Comparison of ENCODE assay signal across 8 cellular contexts in the genomic region with DNA sequence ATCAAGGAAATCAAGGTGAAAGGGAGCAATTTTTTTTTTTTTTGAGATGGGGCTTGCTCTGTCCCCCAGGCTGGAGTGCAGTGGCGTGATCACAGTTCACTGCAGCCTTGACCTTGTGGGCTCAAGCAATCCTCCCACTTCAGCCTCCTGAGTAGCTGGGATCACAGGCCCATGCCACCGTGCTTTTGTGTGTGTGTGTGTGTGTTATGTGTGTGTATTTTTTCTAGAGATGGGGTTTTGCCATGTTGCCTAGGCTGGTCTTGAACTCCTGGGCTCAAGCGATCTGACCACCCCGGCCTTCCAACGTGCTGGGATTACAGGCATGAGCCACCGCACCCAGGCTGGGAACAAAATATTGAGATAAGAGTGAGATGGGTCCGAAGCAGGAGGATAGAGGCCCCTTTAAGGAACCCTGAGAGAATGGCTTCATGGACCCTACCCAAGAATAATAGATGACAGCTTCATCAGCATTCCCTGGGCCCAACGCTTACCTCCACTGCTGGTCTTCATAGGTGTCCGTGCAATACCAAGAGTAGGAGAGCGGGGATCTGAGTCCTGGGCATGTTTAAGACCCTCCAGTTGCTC. TPM values are rescaled to one million over a fixed set of nuclear protein-coding genes. Genes with fewer than 3 reads are reported as not detected.
DNase-seq lines count a peak whose midpoint lies in the region; ATAC-seq lines count a peak whose summit lies in the region.
"Had no signal": no experiment of that assay in that cellular context is flagged by ENCODE, and none has a peak within 500 bp of the region (broad histone marks: within the 10 kb centered on the region; RNA-seq: fewer than 3 reads in every experiment).

No MANE protein-coding gene starts in this region.

- no peak overlapping the region for H2BK120ac ChIP-seq in neuronal stem cell (ENCODE audit: low read depth, low read length)

- H2AK5ac ChIP-seq in neuronal stem cell (ENCODE audit: low read depth, low read length): no peak overlapping the region

- ATAC-seq in activated naive CD8-positive, alpha-beta T cell treated with anti-CD3 and anti-CD28 coated beads, Interleukin-2, amount 10 ng/mL, durations not matched to agents 7 days and 5 days (ENCODE audit: low read depth): no peak
- ATAC-seq in left colon: no peak
- ATAC-seq: pancreas had no signal

- H3K4me3 Mint-ChIP-seq in activated naive CD8-positive, alpha-beta T cell treated with anti-CD3 and anti-CD28 coated beads, Interleukin-2, amount 10 ng/mL, durations not matched to agents 7 days and 5 days: peak overlapping the region; percentile 96

- H3K14ac ChIP-seq in neuronal stem cell (ENCODE audit: low read length): no peak overlapping the region

- peak overlapping the region; percentile 83 for H3K4me3 ChIP-seq in HUES6 (ENCODE audit: low read depth, low read length)
- peak overlapping the region; percentile 77 to 86 for H3K4me3 ChIP-seq in neuronal stem cell (ENCODE audit: low read length in 2 of 2)
- H3K4me3 ChIP-seq: thyroid gland had no signal

- no peak overlapping the region for H3K27ac ChIP-seq in HUES6 (ENCODE audit: low read depth, low read length)
- no peak overlapping the region for H3K27ac ChIP-seq in neuronal stem cell (replicated peaks; ENCODE audit: low read length)
- H3K27ac ChIP-seq: pancreas, thyroid gland had no signal

- peaks cover 34% of the 10 kb centered on the region for H3K36me3 Mint-ChIP-seq in activated naive CD8-positive, alpha-beta T cell treated with anti-CD3 and anti-CD28 coated beads, Interleukin-2, amount 10 ng/mL, durations not matched to agents 7 days and 5 days

- no peak overlapping the region for H4K91ac ChIP-seq in neuronal stem cell (ENCODE audit: low read depth, low read length, poor library complexity)

- no peak for DNase-seq in activated naive CD8-positive, alpha-beta T cell treated with anti-CD3 and anti-CD28 coated beads, Interleukin-2, amount 10 ng/mL, durations not matched to agents 7 days and 5 days
- DNase-seq in neuronal stem cell (ENCODE audit: low spot score) (no peak), left colon (no peak), iPS-NIHi7 (ENCODE audit: extremely low spot score) (no peak)
- DNase-seq: SHP77 treated with DMSO at 0.1 percent for 48 hours, thyroid gland had no signal

- H3K4me2 ChIP-seq in neuronal stem cell (ENCODE audit: insufficient read depth, low read length, poor library complexity, severe bottlenecking): peak overlapping the region; percentile 76

- no peaks in the 10 kb centered on the region for H3K9me3 Mint-ChIP-seq in activated naive CD8-positive, alpha-beta T cell treated with anti-CD3 and anti-CD28 coated beads, Interleukin-2, amount 10 ng/mL, durations not matched to agents 7 days and 5 days

- peaks cover 12% of the 10 kb centered on the region for H3K4me1 ChIP-seq in HUES6 (ENCODE audit: control insufficient read depth, insufficient read depth, low read length)
- H3K4me1 ChIP-seq in neuronal stem cell (ENCODE audit: control insufficient read depth in 2 of 2, insufficient read depth in 1 of 2, low read depth in 1 of 2, low read length in 2 of 2): peaks cover 10 to 17% of the 10 kb centered on the region in 2 donors

- peaks cover 8% of the 10 kb centered on the region for H3K79me1 ChIP-seq in neuronal stem cell (ENCODE audit: low read depth, low read length)

- H2BK12ac ChIP-seq in neuronal stem cell (ENCODE audit: low read length): no peak overlapping the region

- no CpG with 5 or more reads among the region's 10 CpGs for WGBS in neuronal stem cell (ENCODE audit: extremely low coverage in 2 of 2, insufficient read length in 2 of 2, insufficient replicate concordance in 1 of 2), 2 donors

- no peak overlapping the region for H2AFZ ChIP-seq in neuronal stem cell (ENCODE audit: low read length)

- no peak overlapping the region for H3K18ac ChIP-seq in neuronal stem cell (ENCODE audit: low read length)

- H3K36me3 ChIP-seq in HUES6 (ENCODE audit: control insufficient read depth, insufficient read depth, low read length): peaks cover 51% of the 10 kb centered on the region
- peaks cover 40 to 75% of the 10 kb centered on the region in 2 donors for H3K36me3 ChIP-seq in neuronal stem cell (replicated peaks in 1 of 2; ENCODE audit: control insufficient read depth in 2 of 2, insufficient read depth in 2 of 2, low read length in 2 of 2)
- H3K36me3 ChIP-seq: pancreas, thyroid gland had no signal

- no peak overlapping the region for H2BK15ac ChIP-seq in neuronal stem cell (ENCODE audit: low read length)

- intact Hi-C loops in left colon (cut with DNase I, micrococcal nuclease): no loop called here

- H3K4ac ChIP-seq in neuronal stem cell (ENCODE audit: low read length): no peak overlapping the region

- peak overlapping the region; percentile 84 for H3K27ac Mint-ChIP-seq in activated naive CD8-positive, alpha-beta T cell treated with anti-CD3 and anti-CD28 coated beads, Interleukin-2, amount 10 ng/mL, durations not matched to agents 7 days and 5 days

- H3K27me3 Mint-ChIP-seq in activated naive CD8-positive, alpha-beta T cell treated with anti-CD3 and anti-CD28 coated beads, Interleukin-2, amount 10 ng/mL, durations not matched to agents 7 days and 5 days: no peaks in the 10 kb centered on the region

- no peaks in the 10 kb centered on the region for H3K27me3 ChIP-seq in HUES6 (ENCODE audit: control insufficient read depth, insufficient read depth, low read length)
- H3K27me3 ChIP-seq in neuronal stem cell (ENCODE audit: control insufficient read depth in 3 of 3, insufficient read depth in 3 of 3, low read depth in 1 of 3, low read length in 3 of 3): no peaks in the 10 kb centered on the region
- H3K27me3 ChIP-seq: pancreas, thyroid gland had no signal

- H3K9me3 ChIP-seq in HUES6 (ENCODE audit: control insufficient read depth, insufficient read depth, low read depth, low read length) (no peaks in the 10 kb centered on the region), neuronal stem cell (replicated peaks in 1 of 2; ENCODE audit: control insufficient read depth in 2 of 2, insufficient read depth in 1 of 2, low read depth in 1 of 2, low read length in 2 of 2) (no peaks in the 10 kb centered on the region)
- H3K9me3 ChIP-seq: pancreas, thyroid gland had no signal

- H4K8ac ChIP-seq in neuronal stem cell (ENCODE audit: low read depth, low read length): no peak overlapping the region

- H3K23ac ChIP-seq in neuronal stem cell (ENCODE audit: low read depth, low read length, poor library complexity): no peak overlapping the region

- H3K4me1 Mint-ChIP-seq in activated naive CD8-positive, alpha-beta T cell treated with anti-CD3 and anti-CD28 coated beads, Interleukin-2, amount 10 ng/mL, durations not matched to agents 7 days and 5 days: peaks cover 37% of the 10 kb centered on the region

- H2BK5ac ChIP-seq in neuronal stem cell (ENCODE audit: low read length): no peak overlapping the region

- H3K9ac ChIP-seq in HUES6 (ENCODE audit: low read length) (peak overlapping the region; percentile 76), neuronal stem cell (ENCODE audit: low read depth, low read length, poor library complexity) (no peak overlapping the region)

- POLR2A ChIA-PET in activated naive CD8-positive, alpha-beta T cell treated with anti-CD3 and anti-CD28 coated beads, Interleukin-2, amount 10 ng/mL, durations not matched to agents 7 days and 5 days (lab: Charles Lee): interaction anchor here (0.5 to 7.2 kb wide), 4 partner anchors 9 to 123 kb away, joined by 3 to 106 read pairs (median 13); a partner anchor contains a TSS

RNA-seq across cellular contexts. Expression of a gene that starts 1.0 kb away (rescaled TPM):
- 10 to 100 TPM; 76.7 to 85.2 TPM for total RNA-seq in activated naive CD8-positive, alpha-beta T cell treated with anti-CD3 and anti-CD28 coated beads, Interleukin-2, amount 10 ng/mL, durations not matched to agents 7 days and 5 days
- 81.3 TPM for polyA plus RNA-seq in neuronal stem cell (2013, experiment 1 of 2)
- polyA plus RNA-seq in neuronal stem cell (2013, experiment 2 of 2): 79.5 TPM
- 10 to 100 TPM in 1 of 2 donors, 1 to 10 TPM in 1; 4.4 to 10.5 TPM for total RNA-seq in left colon

RNA-seq across cellular contexts. Expression of a gene that starts 1.9 kb away (rescaled TPM):
- 10 to 100 TPM; 84.8 to 95.4 TPM for total RNA-seq in activated naive CD8-positive, alpha-beta T cell treated with anti-CD3 and anti-CD28 coated beads, Interleukin-2, amount 10 ng/mL, durations not matched to agents 7 days and 5 days
- 80.9 TPM for polyA plus RNA-seq in neuronal stem cell (2013, experiment 1 of 2)
- 82.6 TPM for polyA plus RNA-seq in neuronal stem cell (2013, experiment 2 of 2)
- total RNA-seq in left colon: 10 to 100 TPM; 68.5 to 81.4 TPM

RNA-seq across cellular contexts. Expression of a gene that starts 9.3 kb away (rescaled TPM):
- total RNA-seq in activated naive CD8-positive, alpha-beta T cell treated with anti-CD3 and anti-CD28 coated beads, Interleukin-2, amount 10 ng/mL, durations not matched to agents 7 days and 5 days: 1 to 10 TPM; 2.6 to 3.1 TPM
- 8.6 TPM for polyA plus RNA-seq in neuronal stem cell (2013, experiment 1 of 2)
- 8.2 TPM for polyA plus RNA-seq in neuronal stem cell (2013, experiment 2 of 2)
- total RNA-seq in left colon: 1 to 10 TPM; 1.1 to 1.5 TPM

RNA-seq across cellular contexts. Expression of a gene that starts 17.3 kb away (rescaled TPM):
- 1,000 to 10,000 TPM; 1,129 to 1,200 TPM for total RNA-seq in activated naive CD8-positive, alpha-beta T cell treated with anti-CD3 and anti-CD28 coated beads, Interleukin-2, amount 10 ng/mL, durations not matched to agents 7 days and 5 days
- 638 TPM for polyA plus RNA-seq in neuronal stem cell (2013, experiment 1 of 2)
- polyA plus RNA-seq in neuronal stem cell (2013, experiment 2 of 2): 612 TPM
- 100 to 1,000 TPM; 702 to 720 TPM for total RNA-seq in left colon

RNA-seq across cellular contexts. Expression of a gene that starts 21.9 kb away (rescaled TPM):
- total RNA-seq in activated naive CD8-positive, alpha-beta T cell treated with anti-CD3 and anti-CD28 coated beads, Interleukin-2, amount 10 ng/mL, durations not matched to agents 7 days and 5 days: 1 to 10 TPM; 6.3 to 7.0 TPM
- polyA plus RNA-seq in neuronal stem cell (2013, experiment 1 of 2): 22.0 TPM
- polyA plus RNA-seq in neuronal stem cell (2013, experiment 2 of 2): 21.2 TPM
- 1 to 10 TPM; 4.3 to 6.3 TPM for total RNA-seq in left colon

Comparison
In these comparisons a context has a peak if more than half of its experiments do, and no peak if none do; other contexts are left out.
1. RNA of a gene that starts 1.0 kb away (total RNA-seq): 76.7 to 85.2 TPM in activated naive CD8-positive, alpha-beta T cell treated with anti-CD3 and anti-CD28 coated beads, Interleukin-2, amount 10 ng/mL, durations not matched to agents 7 days and 5 days; 4.4 to 10.5 TPM in left colon; every median in the first group is over 4 times any median in the second.